In genomic region chr9:129027685-129028191, GRCh38 we compare ENCODE assay signal across 8 cellular contexts. TPM values are rescaled to one million over a fixed set of nuclear protein-coding genes. Genes with fewer than 3 reads are reported as not detected.
DNase-seq lines count a peak whose midpoint lies in the region; ATAC-seq and TF ChIP-seq lines count a peak whose summit lies in the region.

No MANE protein-coding gene starts in this region.

- TF ChIP-seq CTCF in HL-60 (IDR thresholded peaks at IDR 0.05; ENCODE audit: insufficient read depth, low read length), result no peak
- TF ChIP-seq CTCF in endothelial cell (IDR thresholded peaks at IDR 0.05; ENCODE audit: unreplicated experiment), result no peak

- H3K27ac ChIP-seq in HL-60 (replicated peaks), result no peak overlapping the region

- DNase-seq in ELF-1 (ENCODE audit: low read depth, low spot score) (peak; percentile 61), HL-60 (ENCODE audit: low read depth in 1 of 2, low spot score in 1 of 2) (no peak), T-cell (peak in 30 of 34 experiments; percentile 62 to 86 (median 76)), endothelial cell (ENCODE audit: low spot score) (no peak), ureter (ENCODE audit: low spot score) (no peak), cortex of kidney (lab: John Stamatoyannopoulos, UW) (no peak)
- DNase-seq in naive thymus-derived CD8-positive, alpha-beta T cell, result peak in 6 of 10 donors; percentile 66 to 88 (median 84)

- H3K27ac Mint-ChIP-seq in T-cell (peak overlapping the region in 1 of 2 donors; percentile 78), endothelial cell (ENCODE audit: unreplicated experiment) (no peak overlapping the region)
- peak overlapping the region in 7 of 10 donors; percentile 7 to 94 (median 77) for H3K27ac Mint-ChIP-seq in naive thymus-derived CD8-positive, alpha-beta T cell

- peaks cover 20 to 32% (median 25%) of the 10 kb centered on the region in 3 donors for H3K4me1 Mint-ChIP-seq in T-cell
- peaks cover 22% of the 10 kb centered on the region for H3K4me1 Mint-ChIP-seq in endothelial cell (ENCODE audit: unreplicated experiment)
- H3K4me1 Mint-ChIP-seq in naive thymus-derived CD8-positive, alpha-beta T cell, result peaks cover 11 to 33% (median 23%) of the 10 kb centered on the region in 4 donors

- ATAC-seq in GM19463 (IDR thresholded peaks at IDR 0.05; ENCODE audit: unreplicated experiment), result peak; percentile 37
- peak; percentile 75 to 86 (median 82) for ATAC-seq in T-cell (replicated peaks in 1 of 4)
- peak; percentile 82 to 88 for ATAC-seq in naive thymus-derived CD8-positive, alpha-beta T cell

- H3K27me3 ChIP-seq in HL-60 (ENCODE audit: insufficient read depth, poor library complexity, severe bottlenecking), result no peaks in the 10 kb centered on the region

- H3K27me3 Mint-ChIP-seq in T-cell, result no peaks in the 10 kb centered on the region
- peaks cover 3% of the 10 kb centered on the region for H3K27me3 Mint-ChIP-seq in endothelial cell (ENCODE audit: unreplicated experiment)
- H3K27me3 Mint-ChIP-seq in naive thymus-derived CD8-positive, alpha-beta T cell, result no peaks in the 10 kb centered on the region

- CTCF ChIA-PET in T-cell (lab: Charles Lee), result interaction anchor here in 1 of 2 donors (0.6 to 0.9 kb wide), 5 partner anchors 21 to 523 kb away, joined by 3 to 10 read pairs (median 6); partner anchors contain the start of genes GLE1 and PKN3

- H3K4me3 Mint-ChIP-seq in T-cell, result peak overlapping the region; percentile 78 to 82 (median 79)
- peak overlapping the region; percentile 89 for H3K4me3 Mint-ChIP-seq in endothelial cell (ENCODE audit: unreplicated experiment)
- peak overlapping the region; percentile 61 to 86 (median 80) for H3K4me3 Mint-ChIP-seq in naive thymus-derived CD8-positive, alpha-beta T cell

- H3K9me3 Mint-ChIP-seq in T-cell, result no peaks in the 10 kb centered on the region
- H3K9me3 Mint-ChIP-seq in endothelial cell (ENCODE audit: unreplicated experiment), result no peaks in the 10 kb centered on the region
- H3K9me3 Mint-ChIP-seq in naive thymus-derived CD8-positive, alpha-beta T cell, result no peaks in the 10 kb centered on the region

- POLR2A ChIA-PET in T-cell (lab: Charles Lee), result interaction anchor here in 1 of 2 donors (0.6 to 0.9 kb wide), 2 partner anchors 83 to 87 kb away, joined by 4 to 5 read pairs; partner anchors contain the start of gene PTPA
- POLR2A ChIA-PET in naive thymus-derived CD8-positive, alpha-beta T cell (lab: Charles Lee), result interaction anchor here (0.5 to 1.9 kb wide), 7 partner anchors 8 to 449 kb away, joined by 3 to 19 read pairs (median 7); partner anchors contain the start of genes DOLPP1, MIGA2, PTPA and SPOUT1

- peak overlapping the region; percentile 53 for H3K4me3 ChIP-seq in HL-60 (replicated peaks; ENCODE audit: insufficient read depth, low read length)

- H3K36me3 Mint-ChIP-seq in T-cell, result no peaks in the 10 kb centered on the region
- H3K36me3 Mint-ChIP-seq in endothelial cell (ENCODE audit: low read depth, unreplicated experiment), result peaks cover 7% of the 10 kb centered on the region
- no peaks in the 10 kb centered on the region for H3K36me3 Mint-ChIP-seq in naive thymus-derived CD8-positive, alpha-beta T cell

RNA-seq across cellular contexts. Expression of gene SH3GLB2, which starts 0.4 kb away (rescaled TPM):
- total RNA-seq in T-cell (100 to 1,000 TPM in 3 of 5 donors, 10 to 100 TPM in 2; 85.8 to 140 (median 131) TPM), endothelial cell (ENCODE audit: unreplicated experiment) (94.3 TPM), ureter (317 TPM)
- total RNA-seq in naive thymus-derived CD8-positive, alpha-beta T cell, result 100 to 1,000 TPM; 109 to 113 TPM
- polyA plus RNA-seq in naive thymus-derived CD8-positive, alpha-beta T cell, result 10 to 100 TPM; 21.7 to 40.9 (median 37.8) TPM

RNA-seq across cellular contexts. Expression of gene MIGA2, which starts 8.7 kb away (rescaled TPM):
- 10 to 100 TPM; 60.8 to 95.7 (median 83.4) TPM for total RNA-seq in T-cell
- total RNA-seq in endothelial cell (ENCODE audit: unreplicated experiment), result 32.9 TPM
- 10 to 100 TPM; 77.9 to 88.3 TPM for total RNA-seq in naive thymus-derived CD8-positive, alpha-beta T cell
- polyA plus RNA-seq in naive thymus-derived CD8-positive, alpha-beta T cell, result 10 to 100 TPM in 1 of 3 donors, 1 to 10 TPM in 2; 5.9 to 11.3 (median 7.2) TPM
- total RNA-seq in ureter, result 58.2 TPM

RNA-seq across cellular contexts. Expression of gene DOLPP1, which starts 53.2 kb away (rescaled TPM):
- total RNA-seq in T-cell (10 to 100 TPM in 3 of 5 donors, 1 to 10 TPM in 2; 5.1 to 14.4 (median 11.8) TPM), endothelial cell (ENCODE audit: unreplicated experiment) (21.4 TPM), ureter (18.2 TPM)
- total RNA-seq in naive thymus-derived CD8-positive, alpha-beta T cell, result 10 to 100 TPM in 1 of 2 experiments, 1 to 10 TPM in 1; 9.5 to 11.1 TPM
- polyA plus RNA-seq in naive thymus-derived CD8-positive, alpha-beta T cell, result 1 to 10 TPM; 5.7 to 7.9 (median 7.1) TPM

Comparison
In these comparisons a context has a peak if more than half of its experiments do, and no peak if none do; other contexts are left out.
1. DNase-seq: peak in ELF-1 (single experiment), T-cell (30 of 34) and naive thymus-derived CD8-positive, alpha-beta T cell (6 of 10); none in HL-60 (0 of 2), endothelial cell (single experiment), ureter (single experiment) and cortex of kidney (single experiment).
2. Peak in every context shown above with its lines, with median percentiles within 50 percentile points of each other: ATAC-seq and H3K4me3 Mint-ChIP-seq.